Comparison of ENCODE assay signal across 9 cellular contexts in genomic region chr17:36935681-36936454, GRCh38. TPM values are rescaled to one million over a fixed set of nuclear protein-coding genes. Genes with fewer than 3 reads are reported as not detected.
DNase-seq lines count a peak whose midpoint lies in the region; FAIRE-seq and TF ChIP-seq lines count a peak whose summit lies in the region.
"Had no signal": no experiment of that assay in that cellular context is flagged by ENCODE, and none has a peak within 500 bp of the region (broad histone marks: within the 10 kb centered on the region; RNA-seq: fewer than 3 reads in every experiment).

No MANE protein-coding gene starts in this region.

- dilution Hi-C loops in keratinocyte (cut with MboI; ENCODE audit: extremely low pct_ligation_motif_present, low sequenced_read_pairs), result no loop called here

- H3K9me3 ChIP-seq in keratinocyte (ENCODE audit: control insufficient read depth, low read depth, low read length) (no peaks in the 10 kb centered on the region), testis (no peaks in the 10 kb centered on the region)
- H3K9me3 ChIP-seq: pancreas had no signal

- no peak overlapping the region for H3K27ac Mint-ChIP-seq in activated CD4-positive, alpha-beta memory T cell treated with anti-CD3 and anti-CD28 coated beads for 36 hours

- H2AFZ ChIP-seq in keratinocyte (ENCODE audit: control insufficient read depth, low read length), result peak overlapping the region; percentile 30

- peaks cover 99% of the 10 kb centered on the region for H3K27me3 ChIP-seq in keratinocyte (ENCODE audit: control insufficient read depth, extremely low read depth, insufficient read depth, low read length)
- peaks cover 27% of the 10 kb centered on the region for H3K27me3 ChIP-seq in testis

- POLR2A ChIA-PET in activated CD4-positive, alpha-beta memory T cell treated with anti-CD3 and anti-CD28 coated beads for 36 hours (lab: Charles Lee), result no interaction called here

- no peak overlapping the region for H3K27ac ChIP-seq in keratinocyte (ENCODE audit: control insufficient read depth, insufficient read depth, low read length)
- H3K27ac ChIP-seq in testis, result no peak overlapping the region
- H3K27ac ChIP-seq: pancreas had no signal

- H3K4me3 ChIP-seq in keratinocyte (ENCODE audit: control insufficient read depth in 2 of 3, extremely low read depth in 1 of 3, insufficient read depth in 2 of 3, low read depth in 1 of 3, low read length in 3 of 3) (peak overlapping the region; percentile 36 to 66 (median 64)), testis (peak overlapping the region in 1 of 2 donors; percentile 16)

- no peak for FAIRE-seq in keratinocyte (lab: Jason Lieb, UNC)
- FAIRE-seq in GM19239 (lab: Jason Lieb, UNC), result no peak
- FAIRE-seq: pancreas had no signal

- CTCF ChIA-PET in activated CD4-positive, alpha-beta memory T cell treated with anti-CD3 and anti-CD28 coated beads for 36 hours (lab: Charles Lee), result no interaction called here

- peak overlapping the region; percentile 67 for H3K4me2 ChIP-seq in keratinocyte (ENCODE audit: control insufficient read depth, extremely low read depth, insufficient read depth, low read depth, low read length)

- H3K36me3 Mint-ChIP-seq in activated CD4-positive, alpha-beta memory T cell treated with anti-CD3 and anti-CD28 coated beads for 36 hours, result peaks cover 2% of the 10 kb centered on the region

- H3K4me3 Mint-ChIP-seq in activated CD4-positive, alpha-beta memory T cell treated with anti-CD3 and anti-CD28 coated beads for 36 hours, result peak overlapping the region; percentile 34

- peak overlapping the region; percentile 2 for H3K9ac ChIP-seq in keratinocyte (ENCODE audit: control insufficient read depth, extremely low read depth, insufficient read depth, low read length)

- peaks cover 90% of the 10 kb centered on the region for H3K27me3 Mint-ChIP-seq in activated CD4-positive, alpha-beta memory T cell treated with anti-CD3 and anti-CD28 coated beads for 36 hours

- intact Hi-C loops in activated CD4-positive, alpha-beta memory T cell treated with anti-CD3 and anti-CD28 coated beads for 36 hours (cut with micrococcal nuclease), result no loop called here
- intact Hi-C loops in testis (cut with DNase I; ENCODE audit: low total_unique reads), result no loop called here

- peaks cover 6% of the 10 kb centered on the region for H3K79me2 ChIP-seq in keratinocyte (ENCODE audit: control insufficient read depth, insufficient read depth, low read length)

- DNase-seq in 8988T (peak; percentile 81), GM20000 (ENCODE audit: low spot score) (peak; percentile 44), keratinocyte (ENCODE audit: low read depth, low spot score) (no peak), NCI-H1930 (lab: John Stamatoyannopoulos, UW) (no peak), testis (no peak), GM19239 (ENCODE audit: insufficient read length, low spot score) (no peak)
- DNase-seq in activated CD4-positive, alpha-beta memory T cell treated with anti-CD3 and anti-CD28 coated beads for 36 hours, result no peak
- DNase-seq in activated CD4-positive, alpha-beta T cell treated with anti-CD3 and anti-CD28 coated beads, Interleukin-2, amount 50 U/mL, for 4 hours, result no peak

- peaks cover 4% of the 10 kb centered on the region for H4K20me1 ChIP-seq in keratinocyte (ENCODE audit: control insufficient read depth, extremely low read depth, insufficient read depth, low read length)

- H3K9me3 Mint-ChIP-seq in activated CD4-positive, alpha-beta memory T cell treated with anti-CD3 and anti-CD28 coated beads for 36 hours, result no peaks in the 10 kb centered on the region

- no peak for TF ChIP-seq POLR2A in testis (IDR thresholded peaks at IDR 0.05)

- H3K4me1 Mint-ChIP-seq in activated CD4-positive, alpha-beta memory T cell treated with anti-CD3 and anti-CD28 coated beads for 36 hours (ENCODE audit: low read depth), result peaks cover 74% of the 10 kb centered on the region

- 3 to 4% methylated on average over 32 to 48 of the region's 48 CpGs for WGBS in testis, 2 donors

- H3K36me3 ChIP-seq in keratinocyte (ENCODE audit: control insufficient read depth in 2 of 2, extremely low read depth in 1 of 2, insufficient read depth in 2 of 2, low read length in 2 of 2) (no peaks in the 10 kb centered on the region), testis (ENCODE audit: low read depth, missing control alignments) (no peaks in the 10 kb centered on the region)
- H3K36me3 ChIP-seq: pancreas had no signal

- TF ChIP-seq CTCF in GM20000 (IDR thresholded peaks at IDR 0.05; ENCODE audit: extremely low read depth, missing control alignments) (no peak), keratinocyte (optimal IDR thresholded peaks at IDR 0.05 in 1 of 3, IDR thresholded peaks at IDR 0.05 in 1 of 3, conservative IDR thresholded peaks at IDR 0.05 in 1 of 3; ENCODE audit: extremely low read depth in 1 of 3, insufficient read depth in 2 of 3, low read length in 3 of 3) (no peak), testis (IDR thresholded peaks at IDR 0.05) (no peak)

- H3K4me1 ChIP-seq in keratinocyte (ENCODE audit: control insufficient read depth, extremely low read depth, insufficient read depth, low read length) (peaks cover 67% of the 10 kb centered on the region), testis (peaks cover 32% of the 10 kb centered on the region)

- no peaks in the 10 kb centered on the region for H3K9me1 ChIP-seq in keratinocyte (ENCODE audit: control insufficient read depth, extremely low read depth, insufficient read depth, low read length)

RNA-seq across cellular contexts. Expression of gene LHX1, which starts 1.4 kb away (rescaled TPM):
- under 1 TPM in 1 of 2 experiments, not detected in 1; 0.17 TPM for total RNA-seq in activated CD4-positive, alpha-beta memory T cell treated with anti-CD3 and anti-CD28 coated beads for 36 hours
- polyA plus RNA-seq in keratinocyte (0.21 to 1.5 TPM (median 0.35 TPM) in 3 replicates), testis (ENCODE audit: insufficient read depth, low read depth, low replicate concordance) (0.51 TPM)
- polyA plus RNA-seq in keratinocyte (2011; ENCODE audit: low read depth), result not detected
- 0.23 and 0.31 TPM in 2 replicates for polyA plus RNA-seq in keratinocyte (2011; cell fraction: cytosol; rRNA removed)
- 0.40 and 0.98 TPM in 2 replicates for polyA plus RNA-seq in keratinocyte (2011; cell fraction: nucleus; rRNA removed)
- 0.14 and 3.3 TPM in 2 replicates for polyA plus RNA-seq in keratinocyte (2012; ENCODE audit: low replicate concordance)
- 0.07 to 0.46 TPM (median 0.45 TPM) in 3 replicates for polyA minus RNA-seq in keratinocyte
- not detected for polyA minus RNA-seq in keratinocyte (2011; cell fraction: cytosol; rRNA and poly(A)+ RNA removed)
- polyA minus RNA-seq in keratinocyte (2011; cell fraction: nucleus; rRNA and poly(A)+ RNA removed), result 0.31 and 1.1 TPM in 2 replicates
- under 1 TPM; 0.06 to 0.39 TPM for total RNA-seq in testis
- total RNA-seq: pancreas had no signal

RNA-seq across cellular contexts. Expression of gene AATF, which starts 12.9 kb away (rescaled TPM):
- total RNA-seq in activated CD4-positive, alpha-beta memory T cell treated with anti-CD3 and anti-CD28 coated beads for 36 hours, result 10 to 100 TPM; 85.6 to 89.1 TPM
- 15.7 to 31.0 TPM (median 30.4 TPM) in 3 replicates for polyA plus RNA-seq in keratinocyte
- polyA plus RNA-seq in keratinocyte (2011; ENCODE audit: low read depth), result 130 TPM
- polyA plus RNA-seq in keratinocyte (2011; cell fraction: cytosol; rRNA removed), result 27.0 and 28.5 TPM in 2 replicates
- 32.1 and 37.4 TPM in 2 replicates for polyA plus RNA-seq in keratinocyte (2011; cell fraction: nucleus; rRNA removed)
- 40.3 and 58.4 TPM in 2 replicates for polyA plus RNA-seq in keratinocyte (2012; ENCODE audit: low replicate concordance)
- polyA minus RNA-seq in keratinocyte, result 16.7 to 58.6 TPM (median 25.7 TPM) in 3 replicates
- polyA minus RNA-seq in keratinocyte (2011; cell fraction: cytosol; rRNA and poly(A)+ RNA removed), result 14.8 TPM
- polyA minus RNA-seq in keratinocyte (2011; cell fraction: nucleus; rRNA and poly(A)+ RNA removed), result 10.7 and 13.7 TPM in 2 replicates
- 10 to 100 TPM; 38.7 to 39.5 TPM for total RNA-seq in testis
- 57.9 TPM for polyA plus RNA-seq in testis (ENCODE audit: insufficient read depth, low read depth, low replicate concordance)

Comparison
In these comparisons a context has a peak if more than half of its experiments do, and no peak if none do; other contexts are left out.
1. DNase-seq: peak in 8988T (single experiment) and GM20000 (single experiment); none in activated CD4-positive, alpha-beta memory T cell treated with anti-CD3 and anti-CD28 coated beads for 36 hours (single experiment), keratinocyte (single experiment), NCI-H1930 (0 of 2), testis (single experiment), activated CD4-positive, alpha-beta T cell treated with anti-CD3 and anti-CD28 coated beads, Interleukin-2, amount 50 U/mL, for 4 hours (0 of 2) and GM19239 (single experiment).